ENCODE assay signal across 26 cellular contexts in the genomic region with DNA sequence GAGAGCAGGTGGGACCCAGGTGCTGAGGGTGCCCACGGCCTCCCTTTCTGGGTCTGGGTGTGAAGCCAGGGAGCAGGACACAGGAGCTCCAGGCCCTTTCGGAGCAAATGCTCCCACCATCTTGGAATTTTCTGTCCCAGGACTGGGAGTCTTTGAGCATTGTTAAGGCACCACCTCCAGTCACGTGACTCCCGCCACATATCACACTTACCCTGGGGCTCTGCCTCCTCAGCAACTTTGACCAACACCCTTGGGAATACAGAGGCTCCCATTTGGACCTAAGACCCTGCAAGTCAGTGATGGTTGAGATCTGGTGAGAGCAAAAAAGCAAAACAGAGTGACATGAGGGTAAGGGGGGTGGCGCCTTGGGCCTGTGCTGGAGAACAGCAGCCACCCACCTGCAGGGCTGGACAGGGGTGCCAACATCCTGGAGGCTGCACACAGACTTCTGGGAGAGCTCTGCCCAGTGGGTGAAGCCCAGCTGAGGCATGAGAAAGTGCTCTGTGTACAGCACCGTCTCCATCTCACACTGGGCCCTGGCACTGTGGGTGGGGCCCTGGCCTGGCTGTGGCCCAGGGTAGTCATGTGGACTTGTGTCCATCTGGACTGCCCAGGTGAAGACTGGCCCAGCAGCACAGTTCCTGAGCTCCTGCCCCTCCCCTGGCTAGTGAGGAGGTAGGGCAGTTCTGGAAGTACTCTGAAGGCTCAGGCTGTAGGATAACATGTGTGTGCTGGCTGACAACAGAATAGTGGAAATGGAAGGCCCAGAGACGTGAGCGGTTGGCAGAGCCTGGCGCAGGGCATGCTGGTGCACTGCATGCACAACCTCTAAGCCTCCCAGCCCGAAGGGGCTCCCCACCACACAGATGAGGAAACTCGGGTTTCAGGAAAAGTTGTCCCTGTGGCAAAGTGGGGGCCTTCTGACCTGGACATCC. TPM values are rescaled to one million over a fixed set of nuclear protein-coding genes. Genes with fewer than 3 reads are reported as not detected.
DNase-seq lines count a peak whose midpoint lies in the region; TF ChIP-seq lines count a peak whose summit lies in the region.
"Had no signal": no experiment of that assay in that cellular context is flagged by ENCODE, and none has a peak within 500 bp of the region (broad histone marks: within the 10 kb centered on the region; RNA-seq: fewer than 3 reads in every experiment).

No MANE protein-coding gene starts in this region.

- no peak overlapping the region for H3K4me3 Mint-ChIP-seq in progenitor cell of endocrine pancreas (ENCODE audit: low read depth)
- H3K4me3 Mint-ChIP-seq: activated T-cell treated with anti-CD3 and anti-CD28 coated beads, Interleukin-2, amount 50 U/mL, for 4 hours; CD8-positive, alpha-beta T cell; T-cell had no signal

- no peaks in the 10 kb centered on the region for H3K36me3 ChIP-seq in endocrine pancreas (ENCODE audit: control insufficient read depth, insufficient read depth, low read length)
- H3K36me3 ChIP-seq: adrenal gland had no signal

- no peaks in the 10 kb centered on the region for H3K9me3 Mint-ChIP-seq in progenitor cell of endocrine pancreas (ENCODE audit: low read depth)
- H3K9me3 Mint-ChIP-seq: activated T-cell treated with anti-CD3 and anti-CD28 coated beads, Interleukin-2, amount 50 U/mL, for 4 hours; CD8-positive, alpha-beta T cell; naive B cell; T-cell had no signal

- no peak overlapping the region for H3K4me3 ChIP-seq in endocrine pancreas (ENCODE audit: control insufficient read depth, insufficient read depth, low read length)
- H3K4me3 ChIP-seq: adrenal gland, smooth muscle cell had no signal

- peaks cover 11% of the 10 kb centered on the region for H3K4me1 Mint-ChIP-seq in progenitor cell of endocrine pancreas (ENCODE audit: low read depth)
- H3K4me1 Mint-ChIP-seq: T-cell had no signal

- peak overlapping the region; percentile 33 for H3K9ac ChIP-seq in endocrine pancreas (ENCODE audit: control insufficient read depth, insufficient read depth, low read length)

- TF ChIP-seq CTCF in progenitor cell of endocrine pancreas (IDR thresholded peaks at IDR 0.05; ENCODE audit: unreplicated experiment), result no peak

- peak overlapping the region; percentile 62 for H3K27ac ChIP-seq in angular gyrus (ENCODE audit: low read depth, low read length)
- H3K27ac ChIP-seq: epithelial cell of prostate had no signal

- H3K9me3 ChIP-seq in endocrine pancreas (ENCODE audit: control insufficient read depth, low read length), result no peaks in the 10 kb centered on the region
- H3K9me3 ChIP-seq: adrenal gland had no signal

- peaks cover 5% of the 10 kb centered on the region for H3K36me3 Mint-ChIP-seq in progenitor cell of endocrine pancreas (ENCODE audit: insufficient read depth)
- H3K36me3 Mint-ChIP-seq: CD8-positive, alpha-beta T cell; naive B cell; T-cell had no signal

- H3K4me1 ChIP-seq in endocrine pancreas (ENCODE audit: control insufficient read depth, insufficient read depth, low read length), result peaks cover 4% of the 10 kb centered on the region

- H3K27me3 ChIP-seq in endocrine pancreas (ENCODE audit: control insufficient read depth, insufficient read depth, low read length), result no peaks in the 10 kb centered on the region
- H3K27me3 ChIP-seq: adrenal gland had no signal

- in situ Hi-C loops in G401 (cut with HindIII; ENCODE audit: low sequenced_read_pairs), result no loop called here

- no peaks in the 10 kb centered on the region for H3K27me3 Mint-ChIP-seq in progenitor cell of endocrine pancreas
- H3K27me3 Mint-ChIP-seq: naive B cell, T-cell had no signal

- DNase-seq in G401 (ENCODE audit: low spot score) (peak; percentile 95), progenitor cell of endocrine pancreas (ENCODE audit: low spot score, unreplicated experiment) (no peak), Ammon's horn (ENCODE audit: low spot score) (no peak), epidermal melanocyte (ENCODE audit: insufficient read length, low spot score) (no peak), SK-N-DZ (ENCODE audit: low spot score) (no peak)
- DNase-seq: activated CD4-positive, alpha-beta T cell treated with anti-CD3 and anti-CD28 coated beads for 1 hour; activated T-cell treated with anti-CD3 and anti-CD28 coated beads, Interleukin-2, amount 50 U/mL, for 4 hours; adrenal gland; CD8-positive, alpha-beta T cell; head of caudate nucleus; KBM-7; kidney glomerular epithelial cell; mesendoderm; MM.1S; naive B cell; NCI-H1417 treated with DMSO at 0.1 percent for 48 hours; NCI-H2081 treated with DMSO at 0.1 percent for 48 hours; SIG-M5; stimulated activated CD4-positive, alpha-beta T cell treated with anti-CD3 and anti-CD28 coated beads, Interleukin-2, amount 100 ng/mL, for 24 hours; T-cell had no signal

- peak overlapping the region; percentile 78 for H3K27ac Mint-ChIP-seq in progenitor cell of endocrine pancreas
- H3K27ac Mint-ChIP-seq: CD8-positive, alpha-beta T cell; naive B cell; T-cell had no signal

RNA-seq across cellular contexts. Expression of gene RSPH14, which starts 35.6 kb away (rescaled TPM):
- total RNA-seq in G401 (2014; rRNA removed; shearing (Covaris generic)), result 1.7 TPM in 1 of 2 replicates, not detected in the other
- 2.4 and 3.6 TPM in 2 replicates for total RNA-seq in progenitor cell of endocrine pancreas
- 0.74 and 1.2 TPM in 2 replicates for polyA plus RNA-seq in SK-N-DZ (2014; cell fraction: cytosol; rRNA removed)
- not detected in 2 replicates for polyA plus RNA-seq in SK-N-DZ (2014; cell fraction: nucleus; rRNA removed)
- total RNA-seq: activated CD8-positive, alpha-beta memory T cell treated with anti-CD3 and anti-CD28 coated beads for 36 hours; activated T-cell treated with anti-CD3 and anti-CD28 coated beads, Interleukin-2, amount 50 U/mL, for 4 hours; NCI-H460; smooth muscle cell had no signal

RNA-seq across cellular contexts. Expression of gene GNAZ, which starts 35.9 kb away (rescaled TPM):
- 13.0 and 17.2 TPM in 2 replicates for total RNA-seq in G401 (2014; rRNA removed; shearing (Covaris generic))
- total RNA-seq in progenitor cell of endocrine pancreas, result 16.3 and 19.2 TPM in 2 replicates
- polyA plus RNA-seq in SK-N-DZ (2014; cell fraction: cytosol; rRNA removed), result 21.4 and 22.8 TPM in 2 replicates
- 19.9 and 21.1 TPM in 2 replicates for polyA plus RNA-seq in SK-N-DZ (2014; cell fraction: nucleus; rRNA removed)
- total RNA-seq: CD8-positive, alpha-beta T cell had no signal

RNA-seq across cellular contexts. Expression of gene RAB36, which starts 39.1 kb away (rescaled TPM):
- 1.5 and 3.3 TPM in 2 replicates for total RNA-seq in G401 (2014; rRNA removed; shearing (Covaris generic))
- total RNA-seq in progenitor cell of endocrine pancreas, result 10.1 and 10.3 TPM in 2 replicates
- polyA plus RNA-seq in SK-N-DZ (2014; cell fraction: cytosol; rRNA removed), result 0.83 and 1.2 TPM in 2 replicates
- polyA plus RNA-seq in SK-N-DZ (2014; cell fraction: nucleus; rRNA removed), result 0.58 and 2.4 TPM in 2 replicates
